In the genomic region with DNA sequence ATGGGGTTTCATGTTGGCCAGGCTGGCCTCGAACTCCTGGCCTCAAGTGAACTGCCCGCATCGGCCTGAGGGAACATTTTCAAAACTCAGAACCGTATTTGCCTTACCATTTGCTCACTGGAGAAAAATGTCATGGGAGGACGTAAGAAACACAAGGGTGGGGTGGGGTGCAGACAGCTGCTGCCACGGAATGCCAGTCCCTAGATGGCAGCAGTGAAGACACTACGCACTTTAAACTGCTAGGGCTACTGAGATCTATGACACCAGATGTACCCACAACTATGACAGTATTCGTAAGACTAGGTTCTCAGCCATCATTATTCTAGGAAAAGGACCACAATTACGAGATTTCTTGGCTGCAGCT, we compare ENCODE assay signal across 8 cellular contexts. TPM values are rescaled to one million over a fixed set of nuclear protein-coding genes. Genes with fewer than 3 reads are reported as not detected.
DNase-seq lines count a peak whose midpoint lies in the region; ATAC-seq and TF ChIP-seq lines count a peak whose summit lies in the region.
"Not testable (repeated sequence)": the region's sequence is repeated elsewhere in the genome, so short reads cannot be mapped to it uniquely, and the experiment has no call there.

No MANE protein-coding gene starts in this region.

- in situ Hi-C loops in KBM-7 (cut with MboI; ENCODE audit: low pct_unique_long_range_greater_than_20kb, low sequenced_read_pairs): not testable (repeated sequence)

- peak overlapping the region; percentile 99 for H3K27ac ChIP-seq in CD8-positive, alpha-beta T cell (ENCODE audit: low read depth, low read length)
- H3K27ac ChIP-seq in RWPE2 (ENCODE audit: poor library complexity, severe bottlenecking) (peak overlapping the region; percentile 83), esophagus muscularis mucosa (replicated peaks in 1 of 4) (peak overlapping the region; percentile 98 to 100 (median 99)), mucosa of rectum (ENCODE audit: low read depth in 2 of 2, low read length in 2 of 2) (peak overlapping the region; percentile 98 to 99)

- intact Hi-C loops in CD8-positive, alpha-beta T cell (cut with DNase I, micrococcal nuclease): loop anchor here (2.0 to 10.0 kb wide), 9 partner anchors 254 to 1957 kb away; a partner anchor contains a TSS
- intact Hi-C loops in esophagus muscularis mucosa (cut with DNase I): not testable (repeated sequence)

- peak; percentile 44 for TF ChIP-seq CTCF in CD8-positive, alpha-beta T cell (IDR thresholded peaks at IDR 0.05)
- peak; percentile 69 for TF ChIP-seq CTCF in RWPE2 (IDR thresholded peaks at IDR 0.05; ENCODE audit: poor library complexity, severe bottlenecking)
- peak in 2 of 3 experiments; percentile 18 to 37 for TF ChIP-seq CTCF in esophagus muscularis mucosa (IDR thresholded peaks at IDR 0.05)

- peaks cover 27% of the 10 kb centered on the region for H3K4me1 Mint-ChIP-seq in CD8-positive, alpha-beta T cell (ENCODE audit: low read depth)
- peaks cover 39% of the 10 kb centered on the region for H3K4me1 Mint-ChIP-seq in activated T-cell treated with anti-CD3 and anti-CD28 coated beads, Interleukin-2, amount 50 U/mL, for 72 hours (ENCODE audit: low read depth)

- H3K4me1 ChIP-seq in CD8-positive, alpha-beta T cell (ENCODE audit: insufficient read depth, low read length): peaks cover 22% of the 10 kb centered on the region
- H3K4me1 ChIP-seq in RWPE2 (ENCODE audit: insufficient read depth, poor library complexity, severe bottlenecking); mucosa of rectum (ENCODE audit: control insufficient read depth in 2 of 2, insufficient read depth in 2 of 2, low read length in 2 of 2): not testable (repeated sequence)
- peaks cover 30 to 41% (median 39%) of the 10 kb centered on the region in 4 donors for H3K4me1 ChIP-seq in esophagus muscularis mucosa

- peaks cover 64% of the 10 kb centered on the region for H3K36me3 Mint-ChIP-seq in CD8-positive, alpha-beta T cell
- H3K36me3 Mint-ChIP-seq in activated T-cell treated with anti-CD3 and anti-CD28 coated beads, Interleukin-2, amount 50 U/mL, for 72 hours (ENCODE audit: insufficient read depth in 2 of 2): peaks cover 8 to 28% of the 10 kb centered on the region in 2 donors

- TF ChIP-seq POLR2A in esophagus muscularis mucosa (IDR thresholded peaks at IDR 0.05; ENCODE audit: low read depth): not testable (repeated sequence)

- ATAC-seq in CD8-positive, alpha-beta T cell: peak; percentile 49
- peak; percentile 35 for ATAC-seq in GM21447 (IDR thresholded peaks at IDR 0.05; ENCODE audit: unreplicated experiment)
- peak; percentile 49 for ATAC-seq in RWPE2 (ENCODE audit: low read depth)
- peak; percentile 59 to 60 for ATAC-seq in activated T-cell treated with anti-CD3 and anti-CD28 coated beads, Interleukin-2, amount 50 U/mL, for 72 hours (replicated peaks in 1 of 2)

- H3K9me3 ChIP-seq in CD8-positive, alpha-beta T cell (ENCODE audit: low read length); RWPE2 (ENCODE audit: severe bottlenecking); esophagus muscularis mucosa; mucosa of rectum (ENCODE audit: control insufficient read depth in 2 of 2, low read length in 2 of 2): not testable (repeated sequence)

- peak; percentile 66 for TF ChIP-seq EP300 in esophagus muscularis mucosa (IDR thresholded peaks at IDR 0.05)

- POLR2A ChIA-PET in CD8-positive, alpha-beta T cell (lab: Charles Lee): interaction anchor here (1.4 to 2.5 kb wide), 4 partner anchors 71 to 501 kb away, joined by 4 to 29 read pairs (median 10); a partner anchor contains a TSS

- CTCF ChIA-PET in CD8-positive, alpha-beta T cell (lab: Charles Lee): interaction anchor here (0.7 to 1.7 kb wide), 3 partner anchors 73 to 150 kb away, joined by 3 to 5 read pairs (median 5); a partner anchor contains a TSS

- not testable (repeated sequence) for H3K27me3 ChIP-seq in CD8-positive, alpha-beta T cell (ENCODE audit: insufficient read depth, low read length); RWPE2 (ENCODE audit: insufficient read depth, poor library complexity, severe bottlenecking); esophagus muscularis mucosa; mucosa of rectum (ENCODE audit: control insufficient read depth in 2 of 2, insufficient read depth in 2 of 2, low read length in 2 of 2)

- H3K27ac Mint-ChIP-seq in CD8-positive, alpha-beta T cell: peak overlapping the region; percentile 100
- H3K27ac Mint-ChIP-seq in activated T-cell treated with anti-CD3 and anti-CD28 coated beads, Interleukin-2, amount 50 U/mL, for 72 hours: peak overlapping the region; percentile 95

- 0% methylated on average over 9 of the region's 9 CpGs for WGBS in esophagus muscularis mucosa

- peak overlapping the region; percentile 95 to 97 for H3K9ac ChIP-seq in mucosa of rectum (ENCODE audit: low read depth in 1 of 2, low read length in 2 of 2)

- peak overlapping the region; percentile 85 for H3K4me3 ChIP-seq in CD8-positive, alpha-beta T cell (ENCODE audit: low read depth, low read length)
- H3K4me3 ChIP-seq in RWPE2 (ENCODE audit: severe bottlenecking) (peak overlapping the region; percentile 60), esophagus muscularis mucosa (peak overlapping the region; percentile 84 to 95 (median 86)), mucosa of rectum (ENCODE audit: low read length in 2 of 2) (peak overlapping the region; percentile 84 to 88)

- not testable (repeated sequence) for H3K27me3 Mint-ChIP-seq in CD8-positive, alpha-beta T cell (ENCODE audit: low read depth); activated T-cell treated with anti-CD3 and anti-CD28 coated beads, Interleukin-2, amount 50 U/mL, for 72 hours (ENCODE audit: low read depth)

- peaks cover 24% of the 10 kb centered on the region for H3K36me3 ChIP-seq in CD8-positive, alpha-beta T cell (ENCODE audit: insufficient read depth, low read length)
- H3K36me3 ChIP-seq in RWPE2 (ENCODE audit: low read depth) (peaks cover 34% of the 10 kb centered on the region), esophagus muscularis mucosa (peaks cover 36 to 56% (median 48%) of the 10 kb centered on the region in 4 donors), mucosa of rectum (ENCODE audit: control insufficient read depth in 2 of 2, insufficient read depth in 2 of 2, low read length in 2 of 2) (peaks cover 6 to 12% of the 10 kb centered on the region in 2 donors)

- peak overlapping the region; percentile 100 for H3K4me3 Mint-ChIP-seq in CD8-positive, alpha-beta T cell
- peak overlapping the region; percentile 96 to 97 for H3K4me3 Mint-ChIP-seq in activated T-cell treated with anti-CD3 and anti-CD28 coated beads, Interleukin-2, amount 50 U/mL, for 72 hours

- H3K9me3 Mint-ChIP-seq in CD8-positive, alpha-beta T cell; activated T-cell treated with anti-CD3 and anti-CD28 coated beads, Interleukin-2, amount 50 U/mL, for 72 hours: not testable (repeated sequence)

- DNase-seq in CD8-positive, alpha-beta T cell: peak; percentile 24 to 69 (median 52)
- peak; percentile 72 for DNase-seq in KBM-7
- DNase-seq in RWPE2 (ENCODE audit: low spot score); esophagus muscularis mucosa (ENCODE audit: extremely low spot score): not testable (repeated sequence)
- peak; percentile 53 to 56 for DNase-seq in activated T-cell treated with anti-CD3 and anti-CD28 coated beads, Interleukin-2, amount 50 U/mL, for 72 hours
- DNase-seq in stimulated activated CD8-positive, alpha-beta memory T cell treated with anti-CD3 and anti-CD28 coated beads, Interleukin-15, amount 100 ng/mL, for 48 hours (ENCODE audit: low read depth in 2 of 2): peak; percentile 5 to 35

RNA-seq across cellular contexts. Expression of a gene that starts 0.7 kb away (rescaled TPM):
- total RNA-seq in CD8-positive, alpha-beta T cell: 100 to 1,000 TPM; 457 to 466 TPM
- 10 to 100 TPM; 82.8 to 88.3 TPM for total RNA-seq in activated T-cell treated with anti-CD3 and anti-CD28 coated beads, Interleukin-2, amount 50 U/mL, for 72 hours
- total RNA-seq in esophagus muscularis mucosa: 100 to 1,000 TPM; 198 to 293 (median 264) TPM

RNA-seq across cellular contexts. Expression of a gene that starts 2.0 kb away (rescaled TPM):
- total RNA-seq in CD8-positive, alpha-beta T cell: 10 to 100 TPM; 24.8 to 28.6 TPM
- 10 to 100 TPM; 17.1 to 21.8 TPM for total RNA-seq in activated T-cell treated with anti-CD3 and anti-CD28 coated beads, Interleukin-2, amount 50 U/mL, for 72 hours
- total RNA-seq in esophagus muscularis mucosa: 10 to 100 TPM; 10.7 to 14.2 (median 13.0) TPM
